Comparison of ENCODE assay signal across 9 cellular contexts in genomic region chr5:159515909-159516415, GRCh38.
A peak's percentile ranks its signal among the peaks of the same experiment; 100 is the strongest.
DNase-seq lines count a peak whose midpoint lies in the region; ATAC-seq and TF ChIP-seq lines count a peak whose summit lies in the region.
"Had no signal": no experiment of that assay in that cellular context is flagged by ENCODE, and none has a peak within 500 bp of the region (broad histone marks: within the 10 kb centered on the region; RNA-seq: fewer than 3 reads in every experiment).

No MANE protein-coding gene starts in this region.

- H3K4me1 ChIP-seq in OCI-LY7 (ENCODE audit: insufficient read depth, low read length, poor library complexity, severe bottlenecking) = no peaks in the 10 kb centered on the region
- H3K4me1 ChIP-seq in psoas muscle = no peaks in the 10 kb centered on the region

- no peaks in the 10 kb centered on the region for H3K9me2 ChIP-seq in OCI-LY7 (ENCODE audit: insufficient read depth, low read length)

- POLR2A ChIA-PET in OCI-LY7 (lab: Charles Lee) = interaction anchor here (0.5 to 0.6 kb wide), 4 partner anchors 348 to 963 kb away, joined by 3 to 5 read pairs (median 4); no protein-coding TSS in a partner anchor

- H3K9me3 ChIP-seq in OCI-LY7 (ENCODE audit: low read length) (no peaks in the 10 kb centered on the region), psoas muscle (no peaks in the 10 kb centered on the region)

- 37 to 43% (median 38%) methylated on average over 10 of the region's 10 CpGs for WGBS in psoas muscle, 3 donors

- intact Hi-C loops in OCI-LY7 (cut with micrococcal nuclease; ENCODE audit: unreplicated experiment) = no loop called here
- intact Hi-C loops in psoas muscle (cut with DNase I) = loop anchor here (2.0 to 10.0 kb wide), 3 partner anchors 401 to 471 kb away; partner anchors contain the start of gene ADRA1B (in 1 of the 2)

- CTCF ChIA-PET in OCI-LY7 (lab: Charles Lee; ENCODE audit: unreplicated experiment) = no interaction called here

- H4K20me1 ChIP-seq in OCI-LY7 (ENCODE audit: insufficient read depth, low read length) = no peaks in the 10 kb centered on the region

- no peak overlapping the region for H3K4me2 ChIP-seq in OCI-LY7 (ENCODE audit: low read length)
- H3K4me2 ChIP-seq: KMS-11 had no signal

- ATAC-seq in GM18870 (IDR thresholded peaks at IDR 0.05; ENCODE audit: unreplicated experiment) (peak; percentile 76), HG03095 (IDR thresholded peaks at IDR 0.05; ENCODE audit: unreplicated experiment) (peak; percentile 96), psoas muscle (peak; percentile 74 to 90 (median 87))

- no peak overlapping the region for H3K4me3 ChIP-seq in OCI-LY7 (ENCODE audit: low read depth, low read length, poor library complexity, severe bottlenecking)
- H3K4me3 ChIP-seq in psoas muscle = no peak overlapping the region

- peak; percentile 58 for DNase-seq in Ammon's horn (ENCODE audit: low spot score)
- peak; percentile 63 for DNase-seq in OCI-LY7 (ENCODE audit: low spot score)
- peak; percentile 13 to 47 for DNase-seq in activated T-helper 1 cell treated with anti-CD3 and anti-CD28 coated beads, Interleukin-2, amount 50 U/mL, for 16 hours (ENCODE audit: low read depth in 1 of 2, low spot score in 1 of 2)
- DNase-seq in germinal center (ENCODE audit: low spot score) = peak; percentile 75
- DNase-seq in psoas muscle = peak; percentile 68
- DNase-seq in DMS79 (lab: John Stamatoyannopoulos, UW) = no peak

- BruUV-seq in OCI-LY7 (replicated peaks; lab: Mats Ljungman, UMichigan) = no TSS peak

- no peak overlapping the region for H3K27ac ChIP-seq in OCI-LY7 (ENCODE audit: low read depth, low read length, poor library complexity, severe bottlenecking)
- H3K27ac ChIP-seq in psoas muscle = no peak overlapping the region
- H3K27ac ChIP-seq: KMS-11 had no signal

- no peaks in the 10 kb centered on the region for H3K79me2 ChIP-seq in OCI-LY7 (ENCODE audit: insufficient read depth, low read depth, low read length)

- no peaks in the 10 kb centered on the region for H3K36me3 ChIP-seq in OCI-LY7 (ENCODE audit: insufficient read depth, low read length)
- no peaks in the 10 kb centered on the region for H3K36me3 ChIP-seq in psoas muscle (ENCODE audit: insufficient read depth in 1 of 2, low read depth in 1 of 2)

- H3K27me3 ChIP-seq in psoas muscle (ENCODE audit: insufficient read depth in 3 of 3, low read length in 2 of 3) = no peaks in the 10 kb centered on the region

- TF ChIP-seq CTCF in OCI-LY7 (conservative IDR thresholded peaks at IDR 0.05; ENCODE audit: low read length) (peak; percentile 82), psoas muscle (IDR thresholded peaks at IDR 0.05) (peak; percentile 71)

- no peak overlapping the region for H2AFZ ChIP-seq in OCI-LY7 (ENCODE audit: low read length)
